11 cellular contexts compared by ENCODE assay signal in the genomic region with DNA sequence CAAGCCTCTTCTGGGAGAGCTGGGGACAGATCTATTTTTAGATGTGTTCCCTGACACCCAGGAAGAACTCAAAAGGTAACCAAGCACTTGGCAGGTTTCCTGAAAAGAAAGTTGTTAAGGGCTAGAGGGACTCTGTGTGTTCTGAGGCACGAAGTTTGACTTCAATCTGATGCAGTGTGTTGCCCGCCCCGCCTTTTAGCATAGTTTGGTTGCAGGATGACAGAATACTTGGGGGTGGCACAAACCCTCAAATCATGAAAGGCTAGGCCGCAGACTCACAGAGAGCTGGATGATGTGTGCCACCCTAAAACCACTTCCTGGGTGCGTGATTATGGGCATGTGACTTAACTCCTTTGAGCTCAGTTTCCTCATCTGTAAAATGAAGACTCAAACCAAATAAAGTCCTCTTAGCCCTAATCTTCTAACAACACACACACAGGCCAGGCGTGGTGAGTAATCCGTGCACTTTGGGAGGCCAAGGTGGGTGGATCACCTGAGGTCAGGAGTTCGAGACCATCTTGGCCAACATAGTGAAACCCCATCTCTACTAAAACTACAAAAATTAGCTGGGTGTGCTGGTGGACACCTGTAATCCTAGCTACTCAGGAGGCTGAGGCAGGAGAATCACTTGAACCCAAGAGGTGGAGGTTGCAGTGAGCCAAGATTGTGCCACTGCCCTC. TPM values are rescaled to one million over a fixed set of nuclear protein-coding genes. Genes with fewer than 3 reads are reported as not detected.
DNase-seq lines count a peak whose midpoint lies in the region; ATAC-seq, FAIRE-seq and TF ChIP-seq lines count a peak whose summit lies in the region.
"Had no signal": no experiment of that assay in that cellular context is flagged by ENCODE, and none has a peak within 500 bp of the region (broad histone marks: within the 10 kb centered on the region; RNA-seq: fewer than 3 reads in every experiment).

No MANE protein-coding gene starts in this region.

- peak; percentile 70 for FAIRE-seq in bronchial epithelial cell (lab: Jason Lieb, UNC)
- FAIRE-seq: astrocyte, urothelium cell line had no signal

- no peaks in the 10 kb centered on the region for H3K4me1 Mint-ChIP-seq in Caco-2 (ENCODE audit: low read depth, unreplicated experiment)

- CTCF ChIA-PET in Caco-2 (lab: Charles Lee): no interaction called here

- H3K9me3 ChIP-seq in BLaER1 treated with 17β-estradiol and CSF1 and Interleukin-3, amounts not matched to agents 10 nM and 100 nM (replicated peaks in 1 of 11): peaks cover 0 to 8% (median 2%) of the 10 kb centered on the region in 11 experiments; a peak in 9 of 22 replicates
- H3K9me3 ChIP-seq in Caco-2: no peaks in the 10 kb centered on the region

- H3K36me3 Mint-ChIP-seq in Caco-2 (ENCODE audit: insufficient read depth, unreplicated experiment): no peaks in the 10 kb centered on the region

- BruUV-seq in Caco-2 (replicated peaks; lab: Mats Ljungman, UMichigan): no TSS peak

- no peaks in the 10 kb centered on the region for H3K27me3 ChIP-seq in BLaER1 treated with 17β-estradiol and CSF1 and Interleukin-3, amounts not matched to agents 10 nM and 100 nM
- H3K27me3 ChIP-seq in bronchial epithelial cell (ENCODE audit: control insufficient read depth, insufficient read depth, low read length) (no peaks in the 10 kb centered on the region), Caco-2 (replicated peaks; ENCODE audit: control insufficient read depth, insufficient read depth, low read length) (no peaks in the 10 kb centered on the region)

- in situ Hi-C loops in ACHN (cut with HindIII; ENCODE audit: low pct_ligation_motif_present, low pct_unique_long_range_greater_than_20kb, low sequenced_read_pairs): no loop called here

- ATAC-seq in HG03378 (IDR thresholded peaks at IDR 0.05; ENCODE audit: unreplicated experiment): no peak

- no peaks in the 10 kb centered on the region for H3K36me3 ChIP-seq in BLaER1 treated with 17β-estradiol and CSF1 and Interleukin-3, amounts not matched to agents 10 nM and 100 nM
- H3K36me3 ChIP-seq in bronchial epithelial cell (ENCODE audit: control insufficient read depth, insufficient read depth, low read length) (no peaks in the 10 kb centered on the region), Caco-2 (ENCODE audit: control insufficient read depth, insufficient read depth, low read length) (no peaks in the 10 kb centered on the region)

- no peaks in the 10 kb centered on the region for H3K27me3 Mint-ChIP-seq in Caco-2 (ENCODE audit: insufficient read depth, unreplicated experiment)

- H3K27ac ChIP-seq in BLaER1 treated with 17β-estradiol and CSF1 and Interleukin-3, amounts not matched to agents 10 nM and 100 nM: no peak overlapping the region

- H4K20me1 ChIP-seq in BLaER1 treated with 17β-estradiol and CSF1 and Interleukin-3, amounts not matched to agents 10 nM and 100 nM: no peaks in the 10 kb centered on the region

- 0 out of 22 replicates have a peak overlapping the region, but pooled peaks of 1 of the 11 experiments have one; percentile 39 for H3K9ac ChIP-seq in BLaER1 treated with 17β-estradiol and CSF1 and Interleukin-3, amounts not matched to agents 10 nM and 100 nM

- H3K4me2 ChIP-seq in BLaER1 treated with 17β-estradiol and CSF1 and Interleukin-3, amounts not matched to agents 10 nM and 100 nM: peak overlapping the region; percentile 6 to 67 (median 27); a peak in 14 of 22 replicates

- peak; percentile 83 to 86 for DNase-seq in activated CD4-positive, alpha-beta T cell treated with anti-CD3 and anti-CD28 coated beads for 4 hours
- peak; percentile 74 for DNase-seq in bronchial epithelial cell (ENCODE audit: low read depth)
- DNase-seq in stimulated activated CD4-positive, alpha-beta T cell treated with anti-CD3 and anti-CD28 coated beads, Interleukin-1b, Interleukin-23, amount 100 ng/mL, for 1 hour (ENCODE audit: low read depth in 2 of 2): peak; percentile 50 to 58
- DNase-seq in ACHN: no peak
- DNase-seq in NK-92 (lab: John Stamatoyannopoulos, UW; ENCODE audit: unreplicated experiment): no peak
- no peak for DNase-seq in Caco-2
- DNase-seq: NCI-H1436 treated with DMSO at 0.1 percent for 48 hours had no signal

- no peak for TF ChIP-seq CTCF in bronchial epithelial cell (IDR thresholded peaks at IDR 0.05; ENCODE audit: insufficient read depth, low read length, severe bottlenecking)
- no peak for TF ChIP-seq CTCF in Caco-2 (IDR thresholded peaks at IDR 0.05; ENCODE audit: insufficient read depth in 1 of 2, low read depth in 1 of 2, low read length in 1 of 2, severe bottlenecking in 1 of 2, unreplicated experiment in 1 of 2)

- peaks cover 6 to 21% (median 10%) of the 10 kb centered on the region in 10 experiments; a peak in 19 of 20 replicates for H3K4me1 ChIP-seq in BLaER1 treated with 17β-estradiol and CSF1 and Interleukin-3, amounts not matched to agents 10 nM and 100 nM
- H3K4me1 ChIP-seq in Caco-2: no peaks in the 10 kb centered on the region

- no peak overlapping the region for H3K4me3 Mint-ChIP-seq in Caco-2 (ENCODE audit: unreplicated experiment)

- no peak overlapping the region for H3K27ac Mint-ChIP-seq in Caco-2 (ENCODE audit: unreplicated experiment)

- POLR2A ChIA-PET in Caco-2 (lab: Charles Lee): no interaction called here

- H3K9me3 Mint-ChIP-seq in Caco-2 (ENCODE audit: unreplicated experiment): no peaks in the 10 kb centered on the region

- H3K4me3 ChIP-seq in BLaER1 treated with 17β-estradiol and CSF1 and Interleukin-3, amounts not matched to agents 10 nM and 100 nM: no peak overlapping the region
- H3K4me3 ChIP-seq in bronchial epithelial cell (ENCODE audit: low read depth, low read length) (no peak overlapping the region), Caco-2 (ENCODE audit: low read depth, low read length) (no peak overlapping the region)

- intact Hi-C loops in Caco-2 (cut with micrococcal nuclease; ENCODE audit: unreplicated experiment): no loop called here

RNA-seq across cellular contexts. Expression of a gene that starts 12.8 kb away (rescaled TPM):
- total RNA-seq in bronchial epithelial cell: 16.8 and 29.8 TPM in 2 replicates
- total RNA-seq in Caco-2 (2022): 49.0 and 51.6 TPM in 2 replicates

Comparison
In these comparisons a context has a peak if more than half of its experiments do, and no peak if none do; other contexts are left out.
1. DNase-seq: peak in activated CD4-positive, alpha-beta T cell treated with anti-CD3 and anti-CD28 coated beads for 4 hours (2 of 2), bronchial epithelial cell (single experiment) and stimulated activated CD4-positive, alpha-beta T cell treated with anti-CD3 and anti-CD28 coated beads, Interleukin-1b, Interleukin-23, amount 100 ng/mL, for 1 hour (2 of 2); none in ACHN (single experiment), NK-92 (single experiment) and Caco-2 (0 of 2).